Comparison of ENCODE assay signal across 27 cellular contexts in genomic region chr1:245693116-245693515, GRCh38.
"Had no signal": no experiment of that assay in that cellular context is flagged by ENCODE, and none has a peak within 500 bp of the region (broad histone marks: within the 10 kb centered on the region; RNA-seq: fewer than 3 reads in every experiment).

No MANE protein-coding gene starts in this region.

- H3K9ac ChIP-seq: neural progenitor cell had no signal

- ATAC-seq: left colon; left lung; lower lobe of right lung; natural killer cell; right lobe of liver; stimulated activated effector memory CD8-positive, alpha-beta T cell treated with anti-CD3 and anti-CD28 coated beads, Interleukin-12 subunit alpha, Interleukin-12 subunit beta, amount 100 ng/mL, for 72 hours; stimulated activated naive CD8-positive, alpha-beta T cell treated with anti-CD3 and anti-CD28 coated beads, Interleukin-15, amount 100 ng/mL, for 72 hours had no signal

- H3K4me1 ChIP-seq: left lung, lower lobe of right lung, neural progenitor cell, right atrium auricular region, right lobe of liver, tibial nerve, uterus had no signal

- H3K27ac ChIP-seq: hepatocyte, left lung, lower lobe of right lung, neural progenitor cell, neutrophil, ovary, right atrium auricular region, right lobe of liver, tibial nerve, uterus had no signal

- H3K27me3 ChIP-seq: hepatocyte, ovary, right atrium auricular region, right lobe of liver, tibial nerve, uterus had no signal

- H3K9me3 ChIP-seq: left lung, lower lobe of right lung, neutrophil, ovary, right atrium auricular region, right lobe of liver, uterus had no signal

- H3K36me3 ChIP-seq: left lung, lower lobe of right lung, neural progenitor cell, neutrophil, ovary, right atrium auricular region, right lobe of liver, uterus had no signal

- DNase-seq: head of caudate nucleus; islet precursor cell; left colon; left lung; lower lobe of right lung; mammary epithelial cell; mesenchymal stem cell; naive B cell; natural killer cell; nephron progenitor cell; occipital lobe; ovary; right lobe of liver; stimulated activated CD4-positive, alpha-beta T cell treated with anti-CD3 and anti-CD28 coated beads, Interleukin-12 subunit alpha, Interleukin-12 subunit beta, amount 100 ng/mL, for 4 hours; stimulated activated CD4-positive, alpha-beta T cell treated with anti-CD3 and anti-CD28 coated beads, Interleukin-15, amount 100 ng/mL, for 24 hours; stimulated activated CD4-positive, alpha-beta T cell treated with anti-CD3 and anti-CD28 coated beads, Interleukin-2, amount 100 ng/mL, for 24 hours; stimulated activated CD4-positive, alpha-beta T cell treated with anti-CD3 and anti-CD28 coated beads, Interleukin-4, amount 100 ng/mL, for 1 hour; stimulated activated naive CD4-positive, alpha-beta T cell treated with Interleukin-2 at 50 U/mL for 16 hours; stimulated activated naive CD8-positive, alpha-beta T cell treated with anti-CD3 and anti-CD28 coated beads, Interleukin-15, amount 100 ng/mL, for 72 hours; uterus had no signal

- H3K4me3 ChIP-seq: hepatocyte, left lung, lower lobe of right lung, neural progenitor cell, ovary, right atrium auricular region, right lobe of liver, smooth muscle cell, tibial nerve, uterus had no signal
